Comparison of ENCODE assay signal across 14 cellular contexts in genomic region chr3:113234688-113235260, GRCh38. TPM values are rescaled to one million over a fixed set of nuclear protein-coding genes. Genes with fewer than 3 reads are reported as not detected.
DNase-seq lines count a peak whose midpoint lies in the region; ATAC-seq and TF ChIP-seq lines count a peak whose summit lies in the region.
"Had no signal": no experiment of that assay in that cellular context is flagged by ENCODE, and none has a peak within 500 bp of the region (broad histone marks: within the 10 kb centered on the region; RNA-seq: fewer than 3 reads in every experiment).

No MANE protein-coding gene starts in this region.

- H3K27me3 ChIP-seq in right cardiac atrium (ENCODE audit: control insufficient read depth, insufficient read depth) (no peaks in the 10 kb centered on the region), sigmoid colon (no peaks in the 10 kb centered on the region), spleen (replicated peaks in 1 of 7) (peaks cover 0 to 4% (median 0%) of the 10 kb centered on the region in 7 donors)
- H3K27me3 ChIP-seq: pancreas, Peyer's patch, tibial nerve had no signal

- H3K36me3 ChIP-seq in HEK293 (ENCODE audit: control insufficient read depth in 2 of 2, insufficient read depth in 1 of 2, low read length in 2 of 2) (no peaks in the 10 kb centered on the region), sigmoid colon (peaks cover 0 to 7% (median 5%) of the 10 kb centered on the region in 4 donors), spleen (no peaks in the 10 kb centered on the region)
- H3K36me3 ChIP-seq: pancreas, Peyer's patch, tibial nerve had no signal

- H3K4me3 ChIP-seq in HEK293 (ENCODE audit: low read depth, low read length) (no peak overlapping the region), right cardiac atrium (ENCODE audit: low read length) (no peak overlapping the region), sigmoid colon (no peak overlapping the region), spleen (no peak overlapping the region)
- H3K4me3 ChIP-seq: pancreas, Peyer's patch, tibial nerve had no signal

- no peak for TF ChIP-seq EP300 in sigmoid colon (IDR thresholded peaks at IDR 0.05)

- DNase-seq in NCI-H82 treated with DMSO at 0.1 percent for 48 hours (lab: John Stamatoyannopoulos, UW; ENCODE audit: unreplicated experiment) (peak; percentile 33), right cardiac atrium (peak in 1 of 3 donors; percentile 63), sigmoid colon (no peak), spleen (no peak)
- no peak for DNase-seq in activated CD4-positive, CD25-positive, alpha-beta regulatory T cell treated with anti-CD3 and anti-CD28 coated beads, Interleukin-2, amount 50 U/mL, for 72 hours
- no peak for DNase-seq in stimulated activated CD4-positive, alpha-beta T cell treated with anti-CD3 and anti-CD28 coated beads, Interleukin-15, amount 100 ng/mL, for 24 hours
- DNase-seq: amniotic stem cell; COR-L47; effector CD4-positive, alpha-beta T cell; NCI-H1436 treated with DMSO at 0.1 percent for 48 hours; pancreas; Peyer's patch had no signal

- POLR2A ChIA-PET in HEK293 (lab: Yijun Ruan, JAX) = no interaction called here

- TF ChIP-seq CTCF in HEK293 (tag by site-specific recombination; IDR thresholded peaks at IDR 0.05) (no peak), sigmoid colon (IDR thresholded peaks at IDR 0.05) (no peak), spleen (IDR thresholded peaks at IDR 0.05 in 8 of 11, conservative IDR thresholded peaks at IDR 0.05 in 3 of 11) (no peak)

- intact Hi-C loops in right cardiac atrium (cut with DNase I) (no loop called here), sigmoid colon (cut with DNase I) (no loop called here), spleen (cut with DNase I; ENCODE audit: low total_unique reads) (no loop called here)

- CTCF ChIA-PET in HEK293 (lab: Yijun Ruan, JAX) = interaction anchor here (0.7 kb wide), 1 partner anchor 53 kb away, joined by 4 read pairs; no protein-coding TSS in a partner anchor

- peak; percentile 70 to 78 for ATAC-seq in right cardiac atrium

- H3K27ac ChIP-seq in HEK293 (ENCODE audit: extremely low read depth, low read depth, low read length) (no peak overlapping the region), right cardiac atrium (ENCODE audit: low read length) (no peak overlapping the region), sigmoid colon (peak overlapping the region; percentile 61 to 69 (median 68)), spleen (no peak overlapping the region)
- H3K27ac ChIP-seq: pancreas had no signal

- H3K9me3 ChIP-seq in HEK293 (ENCODE audit: control insufficient read depth, insufficient read depth, low read depth, low read length) = no peaks in the 10 kb centered on the region
- no peaks in the 10 kb centered on the region for H3K9me3 ChIP-seq in right cardiac atrium (ENCODE audit: control insufficient read depth, low read length)
- H3K9me3 ChIP-seq in sigmoid colon = no peaks in the 10 kb centered on the region
- H3K9me3 ChIP-seq in spleen = no peaks in the 10 kb centered on the region
- H3K9me3 ChIP-seq: pancreas, Peyer's patch, tibial nerve had no signal

- WGBS in right cardiac atrium = 52% methylated on average over 6 of the region's 6 CpGs
- WGBS in sigmoid colon, 2 donors = 66 to 76% methylated on average over 6 of the region's 6 CpGs
- 65 to 76% (median 74%) methylated on average over 6 of the region's 6 CpGs for WGBS in spleen, 5 donors

- no peak for TF ChIP-seq POLR2A in sigmoid colon (IDR thresholded peaks at IDR 0.05)
- no peak for TF ChIP-seq POLR2A in spleen (IDR thresholded peaks at IDR 0.05)

- H3K4me1 ChIP-seq in HEK293 (ENCODE audit: control insufficient read depth, insufficient read depth, low read length) (0 out of 2 replicates have a peak, but pooled peaks cover 3% of the 10 kb centered on the region), right cardiac atrium (ENCODE audit: control insufficient read depth, insufficient read depth, low read length) (peaks cover 5% of the 10 kb centered on the region), sigmoid colon (peaks cover 0 to 77% (median 59%) of the 10 kb centered on the region in 4 donors), spleen (peaks cover 0 to 5% (median 0%) of the 10 kb centered on the region in 6 donors)

TF ChIP-seq in HEK293, 187 proteins besides CTCF, POLR2A, EP300 and RAD21:
- TF ChIP-seq MYNN (tag by site-specific recombination; IDR thresholded peaks at IDR 0.05; ENCODE audit: borderline replicate concordance) = no peak
- TF ChIP-seq ZIC2 (tag by site-specific recombination; IDR thresholded peaks at IDR 0.05) = peak; percentile 25; the same call in 1 of the 2 replicates

RNA-seq across cellular contexts. Expression of gene BOC, which starts 23.4 kb away (rescaled TPM):
- total RNA-seq in right cardiac atrium (10 to 100 TPM; 12.9 to 45.3 (median 15.4) TPM), sigmoid colon (100 to 1,000 TPM in 2 of 4 donors, 10 to 100 TPM in 2; 80.3 to 122 (median 103) TPM), spleen (10 to 100 TPM in 6 of 7 donors, 1 to 10 TPM in 1; 8.8 to 21.9 (median 16.6) TPM)
- polyA plus RNA-seq in right cardiac atrium (5.2 TPM), sigmoid colon (10 to 100 TPM in 1 of 3 donors, 1 to 10 TPM in 2; 1.6 to 10.6 (median 4.2) TPM), spleen (1 to 10 TPM; 1.5 to 1.7 (median 1.6) TPM)

Comparison
In these comparisons a context has a peak if more than half of its experiments do, and no peak if none do; other contexts are left out.
1. H3K27ac ChIP-seq: peak in sigmoid colon (4 of 4); none in HEK293 (single experiment), right cardiac atrium (single experiment) and spleen (0 of 8).